In the genomic region with DNA sequence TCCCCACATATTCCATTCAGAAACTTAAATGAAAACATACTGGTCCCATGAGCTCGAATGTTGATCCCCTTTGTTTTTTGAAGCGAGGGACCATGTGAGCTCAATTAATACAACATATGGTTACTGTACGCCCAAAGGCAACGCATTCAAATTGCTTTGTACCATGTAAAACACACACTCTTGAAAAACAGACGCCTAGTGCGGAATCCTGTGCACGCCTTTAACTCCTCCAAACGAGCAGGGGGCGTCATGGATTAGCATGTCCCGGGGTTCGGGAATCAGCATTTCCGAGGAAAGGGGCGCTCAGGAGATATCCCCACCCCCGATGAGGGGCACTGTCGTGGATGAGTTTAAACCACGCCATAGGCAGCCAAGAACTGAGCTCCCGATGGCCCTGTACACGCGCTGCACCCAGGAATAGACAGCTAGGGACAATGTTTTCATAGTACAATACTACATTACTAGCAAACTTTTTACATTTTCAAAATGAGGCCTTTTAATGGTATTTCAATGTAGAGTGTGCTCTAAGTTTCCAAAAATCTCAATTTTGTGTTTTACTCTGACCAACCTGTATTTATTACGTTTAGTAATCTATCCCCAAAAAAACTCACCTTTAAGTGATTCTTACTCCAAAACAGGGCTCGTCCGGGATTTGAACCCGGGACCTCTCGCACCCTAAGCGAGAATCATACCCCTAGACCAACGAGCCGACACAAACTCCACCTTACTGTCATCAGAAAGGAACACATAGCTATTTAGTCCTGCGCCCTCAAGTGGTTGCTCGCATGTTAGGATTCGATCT, we compare ENCODE assay signal across 8 cellular contexts. TPM values are rescaled to one million over a fixed set of nuclear protein-coding genes. Genes with fewer than 3 reads are reported as not detected.
A peak's percentile ranks its signal among the peaks of the same experiment; 100 is the strongest.
DNase-seq lines count a peak whose midpoint lies in the region; ATAC-seq, FAIRE-seq and TF ChIP-seq lines count a peak whose summit lies in the region.

No MANE protein-coding gene starts in this region.

- DNase-seq in GM12892 (ENCODE audit: insufficient read length) (peak; percentile 37), NCI-H146 treated with DMSO at 0.1 percent for 48 hours (lab: John Stamatoyannopoulos, UW; ENCODE audit: unreplicated experiment) (peak; percentile 81), T-helper 2 cell (peak; percentile 34 to 94 (median 77)), astrocyte of the cerebellum (ENCODE audit: low read depth) (peak; percentile 85), hepatocyte (ENCODE audit: low spot score) (peak; percentile 90), retinal pigment epithelial cell (ENCODE audit: low read depth) (peak; percentile 51), 8988T (no peak)

- no peaks in the 10 kb centered on the region for H3K36me3 ChIP-seq in hepatocyte (replicated peaks; ENCODE audit: insufficient read depth, low read depth)

- in situ Hi-C loops in astrocyte of the cerebellum (cut with HindIII; ENCODE audit: low sequenced_read_pairs) = no loop called here

- FAIRE-seq in GM12892 (lab: Jason Lieb, UNC) = peak; percentile 81

- H3K27ac ChIP-seq in hepatocyte = peak overlapping the region; percentile 96

- TF ChIP-seq POLR2A in GM12892 (IDR thresholded peaks at IDR 0.05; ENCODE audit: low read depth, low read length) = no peak

- H2AFZ ChIP-seq in hepatocyte = peak overlapping the region; percentile 95

- no peaks in the 10 kb centered on the region for H3K27me3 ChIP-seq in hepatocyte

- TF ChIP-seq CTCF in astrocyte of the cerebellum (IDR thresholded peaks at IDR 0.05; ENCODE audit: low read depth, low read length, missing control alignments) = peak; percentile 83
- peak; percentile 88 for TF ChIP-seq CTCF in hepatocyte (IDR thresholded peaks at IDR 0.05; ENCODE audit: poor library complexity)
- peak; percentile 85 for TF ChIP-seq CTCF in retinal pigment epithelial cell (conservative IDR thresholded peaks at IDR 0.05; ENCODE audit: low read depth, low read length)

- no peaks in the 10 kb centered on the region for H4K20me1 ChIP-seq in hepatocyte (ENCODE audit: insufficient read depth, poor library complexity, severe bottlenecking)

- WGBS in hepatocyte (ENCODE audit: low lambda C conversion rate, missing lambda C conversion rate) = under 1% methylated on average over 30 of the region's 30 CpGs

- H3K9me2 ChIP-seq in hepatocyte (replicated peaks; ENCODE audit: insufficient read depth) = no peaks in the 10 kb centered on the region

- peak; percentile 42 for ATAC-seq in HG02885 (IDR thresholded peaks at IDR 0.05; ENCODE audit: poor library complexity, unreplicated experiment)

- H3K4me1 ChIP-seq in hepatocyte (ENCODE audit: insufficient read depth) = peaks cover 9% of the 10 kb centered on the region

- H3K4me2 ChIP-seq in hepatocyte = peak overlapping the region; percentile 89

- H3K79me2 ChIP-seq in hepatocyte = no peaks in the 10 kb centered on the region

- peak overlapping the region; percentile 86 for H3K4me3 ChIP-seq in astrocyte of the cerebellum (ENCODE audit: low read depth, low read length)
- peak overlapping the region; percentile 97 for H3K4me3 ChIP-seq in hepatocyte
- H3K4me3 ChIP-seq in retinal pigment epithelial cell (ENCODE audit: low read length) = peak overlapping the region; percentile 95

- H3K9me3 ChIP-seq in hepatocyte (ENCODE audit: low read depth) = no peaks in the 10 kb centered on the region

RNA-seq across cellular contexts. Expression of gene MPZL1, which starts 6.7 kb away (rescaled TPM):
- polyA plus RNA-seq in GM12892 (2012; ENCODE audit: missing spikeins) = 31.9 TPM
- total RNA-seq in hepatocyte = 147 and 176 TPM in 2 replicates
- polyA plus RNA-seq in hepatocyte = 202 and 245 TPM in 2 replicates
